25 cellular contexts compared by ENCODE assay signal in genomic region chr7:81070956-81071355, GRCh38.
"Had no signal": no experiment of that assay in that cellular context is flagged by ENCODE, and none has a peak within 500 bp of the region (broad histone marks: within the 10 kb centered on the region; RNA-seq: fewer than 3 reads in every experiment).

No MANE protein-coding gene starts in this region.

- H3K9me3 ChIP-seq: neutrophil, pancreas, prostate gland, right atrium auricular region, right lobe of liver, sigmoid colon, stomach, thoracic aorta, thyroid gland, tibial nerve, upper lobe of left lung, vagina had no signal

- DNase-seq: natural killer cell; nucleus accumbens; retina; right lobe of liver; sigmoid colon; small intestine; stimulated activated CD4-positive, alpha-beta T cell treated with anti-CD3 and anti-CD28 coated beads, Interleukin-15, amount 100 ng/mL, for 24 hours; stimulated activated CD4-positive, alpha-beta T cell treated with anti-CD3 and anti-CD28 coated beads, Interleukin-2, amount 100 ng/mL, for 24 hours; stimulated activated CD4-positive, alpha-beta T cell treated with anti-CD3 and anti-CD28 coated beads, Interleukin-2, amount 100 ng/mL, for 48 hours; stimulated activated CD4-positive, alpha-beta T cell treated with anti-CD3 and anti-CD28 coated beads, Interleukin-4, amount 100 ng/mL, for 24 hours; stimulated activated naive B cell treated with anti-CD40 and anti-IgM and Interleukin-4, amounts not matched to agents 10 μg/mL and 1 μg/mL and 100 μg/mL, for 72 hours; stimulated activated naive CD4-positive, alpha-beta T cell treated with Interleukin-2 at 50 U/mL for 16 hours; stomach; thyroid gland; trophoblast cell had no signal

- ATAC-seq: natural killer cell; pancreas; right lobe of liver; stimulated activated effector memory CD8-positive, alpha-beta T cell treated with anti-CD3 and anti-CD28 coated beads, Interleukin-12 subunit alpha, Interleukin-12 subunit beta, amount 100 ng/mL, for 72 hours; stimulated activated naive B cell treated with anti-CD40 and anti-IgM and Interleukin-4, amounts not matched to agents 10 μg/mL and 1 μg/mL and 100 μg/mL, for 72 hours had no signal

- H3K36me3 ChIP-seq: neural progenitor cell, neutrophil, pancreas, prostate gland, right atrium auricular region, right lobe of liver, sigmoid colon, stomach, thoracic aorta, thyroid gland, tibial nerve, upper lobe of left lung, vagina had no signal

- H3K4me2 ChIP-seq: neural progenitor cell had no signal

- H3K4me1 ChIP-seq: neural progenitor cell, prostate gland, right atrium auricular region, right lobe of liver, sigmoid colon, stomach, thyroid gland, tibial nerve, upper lobe of left lung had no signal

- H2AFZ ChIP-seq: neural progenitor cell had no signal

- H3K4me3 ChIP-seq: neural progenitor cell, pancreas, prostate gland, right atrium auricular region, right lobe of liver, sigmoid colon, stomach, thoracic aorta, thyroid gland, tibial nerve, upper lobe of left lung, vagina had no signal

- H3K27ac ChIP-seq: neural progenitor cell, neutrophil, pancreas, prostate gland, right atrium auricular region, right lobe of liver, sigmoid colon, stomach, thoracic aorta, thyroid gland, tibial nerve, upper lobe of left lung, vagina had no signal

- H3K9ac ChIP-seq: neural progenitor cell had no signal

- H3K27me3 ChIP-seq: neural progenitor cell, neutrophil, pancreas, right atrium auricular region, right lobe of liver, sigmoid colon, stomach, thyroid gland, tibial nerve, upper lobe of left lung, vagina had no signal
